In the genomic region with DNA sequence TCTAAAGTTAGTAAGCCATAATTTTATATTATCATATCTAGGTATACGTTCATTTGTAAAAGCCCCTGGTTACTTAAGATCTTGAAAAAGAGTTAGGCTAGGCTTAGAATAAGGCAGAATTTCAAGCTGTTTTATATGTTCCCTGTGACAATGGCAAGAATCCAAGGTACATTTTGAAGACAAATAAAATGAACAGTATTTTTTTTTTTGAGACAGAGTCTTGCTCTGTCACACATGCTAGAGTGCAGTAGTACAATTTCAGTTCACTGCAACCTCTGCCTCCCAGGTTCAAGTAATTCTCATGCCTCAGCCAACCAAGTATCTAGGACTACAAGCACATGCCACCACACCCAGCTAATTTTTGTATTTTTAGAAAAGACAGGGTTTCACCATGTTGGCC, we compare ENCODE assay signal across 15 cellular contexts.
"Had no signal": no experiment of that assay in that cellular context is flagged by ENCODE, and none has a peak within 500 bp of the region (broad histone marks: within the 10 kb centered on the region; RNA-seq: fewer than 3 reads in every experiment).

No MANE protein-coding gene starts in this region.

- H3K27me3 ChIP-seq: tibial nerve, vagina had no signal

- H3K27ac ChIP-seq: tibial nerve, vagina had no signal

- H3K9me3 ChIP-seq: tibial nerve, vagina had no signal

- H3K36me3 ChIP-seq: tibial nerve, vagina had no signal

- ATAC-seq: activated CD8-positive, alpha-beta T cell treated with anti-CD3 and anti-CD28 coated beads for 36 hours; activated naive CD8-positive, alpha-beta T cell treated with anti-CD3 and anti-CD28 coated beads, Interleukin-2, amount 50 U/mL, for 24 hours; activated T-cell treated with anti-CD3 and anti-CD28 coated beads, Interleukin-2, amount 50 U/mL, for 72 hours had no signal

- DNase-seq: activated CD4-positive, alpha-beta T cell treated with anti-CD3 and anti-CD28 coated beads for 4 hours; activated CD8-positive, alpha-beta memory T cell treated with anti-CD3 and anti-CD28 coated beads, Interleukin-2, amount 50 U/mL, for 4 hours; activated CD8-positive, alpha-beta T cell treated with anti-CD3 and anti-CD28 coated beads for 36 hours; activated naive CD8-positive, alpha-beta T cell treated with anti-CD3 and anti-CD28 coated beads, Interleukin-2, amount 50 U/mL, for 24 hours; activated T-cell treated with anti-CD3 and anti-CD28 coated beads, Interleukin-2, amount 50 U/mL, for 72 hours; central memory CD4-positive, alpha-beta T cell; effector CD4-positive, alpha-beta T cell; hypothalamus; kidney glomerular epithelial cell; small intestine; SW 1271; T-helper 9 cell had no signal

- H3K4me3 ChIP-seq: coronary artery, tibial nerve, vagina had no signal
